ENCODE assay signal across 11 cellular contexts in genomic region chr22:50010676-50011446, GRCh38. TPM values are rescaled to one million over a fixed set of nuclear protein-coding genes. Genes with fewer than 3 reads are reported as not detected.
DNase-seq lines count a peak whose midpoint lies in the region; ATAC-seq and TF ChIP-seq lines count a peak whose summit lies in the region.
"Had no signal": no experiment of that assay in that cellular context is flagged by ENCODE, and none has a peak within 500 bp of the region (broad histone marks: within the 10 kb centered on the region; RNA-seq: fewer than 3 reads in every experiment).

No MANE protein-coding gene starts in this region.

- H3K27me3 Mint-ChIP-seq in CD4-positive, alpha-beta T cell: peaks cover 26% of the 10 kb centered on the region
- H3K27me3 Mint-ChIP-seq in natural killer cell treated with Interleukin-12 subunit alpha and Interleukin-12 subunit beta and Interleukin-15 and Interleukin-18, amount 100 ng/mL, for 72 hours: peaks cover 10% of the 10 kb centered on the region in 2 donors

- no peaks in the 10 kb centered on the region for H3K36me3 Mint-ChIP-seq in CD4-positive, alpha-beta T cell (ENCODE audit: low read depth)
- H3K36me3 Mint-ChIP-seq in activated naive CD4-positive, alpha-beta T cell treated with anti-CD3 and anti-CD28 coated beads, Interleukin-2, amount 50 U/mL, for 72 hours: no peaks in the 10 kb centered on the region
- no peaks in the 10 kb centered on the region for H3K36me3 Mint-ChIP-seq in natural killer cell treated with Interleukin-12 subunit alpha and Interleukin-12 subunit beta and Interleukin-15 and Interleukin-18, amount 100 ng/mL, for 72 hours

- H3K27ac ChIP-seq in CD4-positive, alpha-beta T cell (ENCODE audit: low read depth, low read length): no peak overlapping the region
- H3K27ac ChIP-seq in Peyer's patch: peak overlapping the region in 1 of 4 donors; percentile 44
- H3K27ac ChIP-seq: BLaER1, left lung had no signal

- peaks cover 16% of the 10 kb centered on the region for H3K27me3 ChIP-seq in CD4-positive, alpha-beta T cell (ENCODE audit: control insufficient read depth, insufficient read depth, low read length)
- H3K27me3 ChIP-seq in Peyer's patch: peaks cover 4 to 35% of the 10 kb centered on the region in 2 donors

- intact Hi-C loops in CD4-positive, alpha-beta T cell (cut with DNase I, micrococcal nuclease): no loop called here

- TF ChIP-seq POLR2A in Peyer's patch (IDR thresholded peaks at IDR 0.05): no peak

- peak overlapping the region; percentile 51 for H3K4me3 Mint-ChIP-seq in CD4-positive, alpha-beta T cell
- peak overlapping the region; percentile 53 for H3K4me3 Mint-ChIP-seq in natural killer cell treated with Interleukin-12 subunit alpha and Interleukin-12 subunit beta and Interleukin-15 and Interleukin-18, amount 100 ng/mL, for 72 hours

- no peaks in the 10 kb centered on the region for H3K9me3 ChIP-seq in CD4-positive, alpha-beta T cell (ENCODE audit: control insufficient read depth, low read length)
- no peaks in the 10 kb centered on the region for H3K9me3 ChIP-seq in Peyer's patch
- H3K9me3 ChIP-seq: BLaER1, left lung had no signal

- peaks cover 10% of the 10 kb centered on the region for H3K4me1 Mint-ChIP-seq in CD4-positive, alpha-beta T cell (ENCODE audit: low read depth)
- peaks cover 0 to 9% of the 10 kb centered on the region in 2 donors for H3K4me1 Mint-ChIP-seq in natural killer cell treated with Interleukin-12 subunit alpha and Interleukin-12 subunit beta and Interleukin-15 and Interleukin-18, amount 100 ng/mL, for 72 hours (ENCODE audit: low read depth in 2 of 2)

- H3K4me3 ChIP-seq in Peyer's patch: peak overlapping the region in 2 of 4 donors; percentile 11 to 40
- H3K4me3 ChIP-seq: BLaER1, left lung had no signal

- H3K9me3 Mint-ChIP-seq in CD4-positive, alpha-beta T cell: no peaks in the 10 kb centered on the region
- no peaks in the 10 kb centered on the region for H3K9me3 Mint-ChIP-seq in activated naive CD4-positive, alpha-beta T cell treated with anti-CD3 and anti-CD28 coated beads, Interleukin-2, amount 50 U/mL, for 72 hours
- H3K9me3 Mint-ChIP-seq in natural killer cell treated with Interleukin-12 subunit alpha and Interleukin-12 subunit beta and Interleukin-15 and Interleukin-18, amount 100 ng/mL, for 72 hours: no peaks in the 10 kb centered on the region

- CTCF ChIA-PET in CD4-positive, alpha-beta T cell (lab: Charles Lee): interaction anchor here (1.0 to 1.2 kb wide), 2 partner anchors 20 to 80 kb away, joined by 3 read pairs; no protein-coding TSS in a partner anchor

- POLR2A ChIA-PET in CD4-positive, alpha-beta T cell (lab: Charles Lee): no interaction called here

- H3K27ac Mint-ChIP-seq in CD4-positive, alpha-beta T cell: no peak overlapping the region
- H3K27ac Mint-ChIP-seq in activated naive CD4-positive, alpha-beta T cell treated with anti-CD3 and anti-CD28 coated beads, Interleukin-2, amount 50 U/mL, for 72 hours: no peak overlapping the region
- no peak overlapping the region for H3K27ac Mint-ChIP-seq in natural killer cell treated with Interleukin-12 subunit alpha and Interleukin-12 subunit beta and Interleukin-15 and Interleukin-18, amount 100 ng/mL, for 72 hours

- TF ChIP-seq CTCF in CD4-positive, alpha-beta T cell (IDR thresholded peaks at IDR 0.05): no peak
- no peak for TF ChIP-seq CTCF in Peyer's patch (IDR thresholded peaks at IDR 0.05)

- no peaks in the 10 kb centered on the region for H3K36me3 ChIP-seq in Peyer's patch
- H3K36me3 ChIP-seq: BLaER1, left lung had no signal

- H3K4me1 ChIP-seq in Peyer's patch: peaks cover 0 to 30% (median 20%) of the 10 kb centered on the region in 4 donors

- ATAC-seq in CD4-positive, alpha-beta T cell (ENCODE audit: poor library complexity): peak; percentile 75
- peak; percentile 18 to 54 for ATAC-seq in activated naive CD4-positive, alpha-beta T cell treated with anti-CD3 and anti-CD28 coated beads, Interleukin-2, amount 50 U/mL, for 72 hours
- peak; percentile 71 to 86 for ATAC-seq in natural killer cell treated with Interleukin-12 subunit alpha and Interleukin-12 subunit beta and Interleukin-15 and Interleukin-18, amount 100 ng/mL, for 72 hours
- ATAC-seq in HG02623 (IDR thresholded peaks at IDR 0.05; ENCODE audit: unreplicated experiment) (no peak), GM21786 (IDR thresholded peaks at IDR 0.05; ENCODE audit: unreplicated experiment) (no peak), GM19452 (IDR thresholded peaks at IDR 0.05; ENCODE audit: unreplicated experiment) (no peak)

- peak in 5 of 10 experiments; percentile 32 to 71 (median 43) for DNase-seq in CD4-positive, alpha-beta T cell
- DNase-seq in Peyer's patch (peak in 2 of 3 donors; percentile 40 to 44), medulla oblongata (ENCODE audit: extremely low spot score) (no peak)
- peak in 1 of 2 donors; percentile 50 for DNase-seq in activated naive CD4-positive, alpha-beta T cell treated with anti-CD3 and anti-CD28 coated beads, Interleukin-2, amount 50 U/mL, for 72 hours (ENCODE audit: low spot score in 2 of 2)
- peak; percentile 81 for DNase-seq in natural killer cell treated with Interleukin-12 subunit alpha and Interleukin-12 subunit beta and Interleukin-15 and Interleukin-18, amount 100 ng/mL, for 72 hours (ENCODE audit: low spot score)
- DNase-seq: small intestine had no signal

RNA-seq across cellular contexts. Expression of gene IL17REL, which starts 1.7 kb away (rescaled TPM):
- total RNA-seq in CD4-positive, alpha-beta T cell: not detected
- 1 to 10 TPM in 3 of 4 donors, not detected in 1; 1.1 to 2.3 (median 1.2) TPM for total RNA-seq in Peyer's patch
- total RNA-seq in activated naive CD4-positive, alpha-beta T cell treated with anti-CD3 and anti-CD28 coated beads, Interleukin-2, amount 50 U/mL, for 72 hours: under 1 TPM; 0.11 to 0.12 TPM
- total RNA-seq in natural killer cell treated with Interleukin-12 subunit alpha and Interleukin-12 subunit beta and Interleukin-15 and Interleukin-18, amount 100 ng/mL, for 72 hours: not detected
- total RNA-seq: left lung had no signal

RNA-seq across cellular contexts. Expression of gene TTLL8, which starts 47.2 kb away (rescaled TPM):
- not detected for total RNA-seq in CD4-positive, alpha-beta T cell
- not detected for total RNA-seq in Peyer's patch
- not detected for total RNA-seq in activated naive CD4-positive, alpha-beta T cell treated with anti-CD3 and anti-CD28 coated beads, Interleukin-2, amount 50 U/mL, for 72 hours
- total RNA-seq in natural killer cell treated with Interleukin-12 subunit alpha and Interleukin-12 subunit beta and Interleukin-15 and Interleukin-18, amount 100 ng/mL, for 72 hours: not detected
- total RNA-seq: left lung had no signal

RNA-seq across cellular contexts. Expression of gene PIM3, which starts 50.3 kb away (rescaled TPM):
- 100 to 1,000 TPM; 224 to 230 TPM for total RNA-seq in CD4-positive, alpha-beta T cell
- 100 to 1,000 TPM in 2 of 4 donors, 10 to 100 TPM in 2; 66.2 to 142 (median 105) TPM for total RNA-seq in Peyer's patch
- 100 to 1,000 TPM in 1 of 2 donors, 10 to 100 TPM in 1; 77.2 to 522 TPM for total RNA-seq in activated naive CD4-positive, alpha-beta T cell treated with anti-CD3 and anti-CD28 coated beads, Interleukin-2, amount 50 U/mL, for 72 hours
- total RNA-seq in natural killer cell treated with Interleukin-12 subunit alpha and Interleukin-12 subunit beta and Interleukin-15 and Interleukin-18, amount 100 ng/mL, for 72 hours: 100 to 1,000 TPM in 1 of 2 donors, 10 to 100 TPM in 1; 78.5 to 115 TPM

Comparison
In these comparisons a context has a peak if more than half of its experiments do, and no peak if none do; other contexts are left out.
1. ATAC-seq: peak in CD4-positive, alpha-beta T cell (single experiment), activated naive CD4-positive, alpha-beta T cell treated with anti-CD3 and anti-CD28 coated beads, Interleukin-2, amount 50 U/mL, for 72 hours (2 of 2) and natural killer cell treated with Interleukin-12 subunit alpha and Interleukin-12 subunit beta and Interleukin-15 and Interleukin-18, amount 100 ng/mL, for 72 hours (2 of 2); none in HG02623 (single experiment), GM21786 (single experiment) and GM19452 (single experiment).